In genomic region chr1:155260276-155260675, GRCh38 we compare ENCODE assay signal across 15 cellular contexts. TPM values are rescaled to one million over a fixed set of nuclear protein-coding genes. Genes with fewer than 3 reads are reported as not detected.
A peak's percentile ranks its signal among the peaks of the same experiment; 100 is the strongest.
DNase-seq lines count a peak whose midpoint lies in the region; ATAC-seq and TF ChIP-seq lines count a peak whose summit lies in the region.
"Had no signal": no experiment of that assay in that cellular context is flagged by ENCODE, and none has a peak within 500 bp of the region (broad histone marks: within the 10 kb centered on the region; RNA-seq: fewer than 3 reads in every experiment).

No MANE protein-coding gene starts in this region.

- peaks cover 18% of the 10 kb centered on the region for H3K4me1 ChIP-seq in PC-9 (replicated peaks; ENCODE audit: insufficient read depth)

- peak overlapping the region; percentile 99 for H3K4me2 ChIP-seq in PC-9

- no peak overlapping the region for H2AFZ ChIP-seq in PC-9

- POLR2A ChIA-PET in PC-9 (lab: Charles Lee; ENCODE audit: unreplicated experiment), result no interaction called here

- H3K9me3 ChIP-seq in PC-9 (ENCODE audit: insufficient read depth, low read depth), result no peaks in the 10 kb centered on the region
- H3K9me3 ChIP-seq: ovary, upper lobe of right lung had no signal

- H3K27ac ChIP-seq in PC-9, result no peak overlapping the region
- H3K27ac ChIP-seq: ovary had no signal

- H3K4me3 Mint-ChIP-seq in activated naive CD4-positive, alpha-beta T cell treated with anti-CD3 and anti-CD28 coated beads, Interleukin-2, amount 50 U/mL, for 24 hours, result peak overlapping the region; percentile 59
- H3K4me3 Mint-ChIP-seq in effector memory CD8-positive, alpha-beta T cell, result peak overlapping the region in 1 of 2 donors; percentile 93
- peak overlapping the region; percentile 25 for H3K4me3 Mint-ChIP-seq in stimulated activated memory B cell treated with anti-CD40 and anti-IgM and Interleukin-4, amounts not matched to agents 10 μg/mL and 1 μg/mL and 100 μg/mL, for 72 hours

- no peaks in the 10 kb centered on the region for H3K27me3 Mint-ChIP-seq in activated naive CD4-positive, alpha-beta T cell treated with anti-CD3 and anti-CD28 coated beads, Interleukin-2, amount 50 U/mL, for 24 hours
- no peaks in the 10 kb centered on the region for H3K27me3 Mint-ChIP-seq in effector memory CD8-positive, alpha-beta T cell
- H3K27me3 Mint-ChIP-seq in stimulated activated memory B cell treated with anti-CD40 and anti-IgM and Interleukin-4, amounts not matched to agents 10 μg/mL and 1 μg/mL and 100 μg/mL, for 72 hours, result no peaks in the 10 kb centered on the region

- no peaks in the 10 kb centered on the region for H3K9me2 ChIP-seq in PC-9 (ENCODE audit: insufficient read depth)

- no TSS peak for BruUV-seq in PC-9 (replicated peaks; lab: Mats Ljungman, UMichigan)

- H3K79me2 ChIP-seq in PC-9 (ENCODE audit: low read depth), result peaks cover 19% of the 10 kb centered on the region

- peaks cover 9% of the 10 kb centered on the region; the same call in 1 of the 2 replicates for H3K36me3 ChIP-seq in PC-9 (ENCODE audit: low read depth)
- H3K36me3 ChIP-seq in H7 (replicated peaks; ENCODE audit: control insufficient read depth, insufficient read depth, low read length), result peaks cover 17% of the 10 kb centered on the region
- H3K36me3 ChIP-seq: ovary had no signal

- TF ChIP-seq CTCF in PC-9 (conservative IDR thresholded peaks at IDR 0.05), result no peak

- peaks cover 55% of the 10 kb centered on the region for H3K4me1 Mint-ChIP-seq in activated naive CD4-positive, alpha-beta T cell treated with anti-CD3 and anti-CD28 coated beads, Interleukin-2, amount 50 U/mL, for 24 hours
- peaks cover 35 to 44% of the 10 kb centered on the region in 2 donors for H3K4me1 Mint-ChIP-seq in effector memory CD8-positive, alpha-beta T cell (ENCODE audit: low read depth in 2 of 2)
- peaks cover 54% of the 10 kb centered on the region for H3K4me1 Mint-ChIP-seq in stimulated activated memory B cell treated with anti-CD40 and anti-IgM and Interleukin-4, amounts not matched to agents 10 μg/mL and 1 μg/mL and 100 μg/mL, for 72 hours

- H3K36me3 Mint-ChIP-seq in activated naive CD4-positive, alpha-beta T cell treated with anti-CD3 and anti-CD28 coated beads, Interleukin-2, amount 50 U/mL, for 24 hours, result peaks cover 31% of the 10 kb centered on the region
- H3K36me3 Mint-ChIP-seq in activated naive CD4-positive, alpha-beta T cell treated with anti-CD3 and anti-CD28 coated beads, Interleukin-2, amount 50 U/mL, for 72 hours, result peaks cover 32 to 33% of the 10 kb centered on the region in 2 donors
- peaks cover 48% of the 10 kb centered on the region for H3K36me3 Mint-ChIP-seq in effector memory CD8-positive, alpha-beta T cell (ENCODE audit: insufficient read depth)
- H3K36me3 Mint-ChIP-seq in stimulated activated memory B cell treated with anti-CD40 and anti-IgM and Interleukin-4, amounts not matched to agents 10 μg/mL and 1 μg/mL and 100 μg/mL, for 72 hours, result peaks cover 69% of the 10 kb centered on the region

- no peak overlapping the region for H3K4me3 ChIP-seq in PC-9
- H3K4me3 ChIP-seq in H7 (ENCODE audit: insufficient read depth, low read depth, low read length), result no peak overlapping the region
- H3K4me3 ChIP-seq: ovary had no signal

- H3K27ac Mint-ChIP-seq in activated naive CD4-positive, alpha-beta T cell treated with anti-CD3 and anti-CD28 coated beads, Interleukin-2, amount 50 U/mL, for 24 hours, result peak overlapping the region; percentile 72
- peak overlapping the region in 1 of 2 donors; percentile 97 for H3K27ac Mint-ChIP-seq in activated naive CD4-positive, alpha-beta T cell treated with anti-CD3 and anti-CD28 coated beads, Interleukin-2, amount 50 U/mL, for 72 hours
- peak overlapping the region; percentile 87 to 97 for H3K27ac Mint-ChIP-seq in effector memory CD8-positive, alpha-beta T cell
- peak overlapping the region; percentile 96 for H3K27ac Mint-ChIP-seq in stimulated activated memory B cell treated with anti-CD40 and anti-IgM and Interleukin-4, amounts not matched to agents 10 μg/mL and 1 μg/mL and 100 μg/mL, for 72 hours

- H3F3A ChIP-seq in PC-9 (ENCODE audit: insufficient read depth, low read depth), result peaks cover 59% of the 10 kb centered on the region

- no peaks in the 10 kb centered on the region for H3K27me3 ChIP-seq in PC-9 (ENCODE audit: insufficient read depth, low read depth)
- no peaks in the 10 kb centered on the region for H3K27me3 ChIP-seq in H7 (ENCODE audit: control insufficient read depth, insufficient read depth, low read length)
- H3K27me3 ChIP-seq: ovary, upper lobe of right lung had no signal

- no peak for ATAC-seq in activated naive CD4-positive, alpha-beta T cell treated with anti-CD3 and anti-CD28 coated beads, Interleukin-2, amount 50 U/mL, for 72 hours
- no peak for ATAC-seq in effector memory CD8-positive, alpha-beta T cell (replicated peaks)
- no peak for ATAC-seq in stimulated activated memory B cell treated with anti-CD40 and anti-IgM and Interleukin-4, amounts not matched to agents 10 μg/mL and 1 μg/mL and 100 μg/mL, for 72 hours
- no peak for ATAC-seq in HG02588 (IDR thresholded peaks at IDR 0.05; ENCODE audit: unreplicated experiment)
- ATAC-seq: upper lobe of right lung had no signal

- intact Hi-C loops in PC-9 (cut with micrococcal nuclease; ENCODE audit: unreplicated experiment), result loop anchor here (5.0 kb wide), 2 partner anchors 47 to 62 kb away; partner anchors contain the start of genes FDPS and RUSC1

- DNase-seq in activated naive CD4-positive, alpha-beta T cell treated with anti-CD3 and anti-CD28 coated beads, Interleukin-2, amount 50 U/mL, for 72 hours (ENCODE audit: low spot score in 2 of 2), result no peak
- DNase-seq in PC-9 (no peak), H7 (no peak), NCI-H2081 treated with DMSO at 0.1 percent for 48 hours (lab: John Stamatoyannopoulos, UW) (no peak)
- no peak for DNase-seq in effector memory CD8-positive, alpha-beta T cell
- DNase-seq: amygdala, NCI-H1417, NCI-H510A, T-helper 2 cell, upper lobe of right lung had no signal

- CTCF ChIA-PET in PC-9 (lab: Charles Lee), result interaction anchor here (0.6 to 0.8 kb wide), 2 partner anchors 9 to 325 kb away, joined by 3 to 5 read pairs; no protein-coding TSS in a partner anchor

- H4K20me1 ChIP-seq in PC-9 (ENCODE audit: insufficient read depth), result no peaks in the 10 kb centered on the region

- H3K9me3 Mint-ChIP-seq in activated naive CD4-positive, alpha-beta T cell treated with anti-CD3 and anti-CD28 coated beads, Interleukin-2, amount 50 U/mL, for 24 hours, result no peaks in the 10 kb centered on the region
- no peaks in the 10 kb centered on the region for H3K9me3 Mint-ChIP-seq in activated naive CD4-positive, alpha-beta T cell treated with anti-CD3 and anti-CD28 coated beads, Interleukin-2, amount 50 U/mL, for 72 hours
- no peaks in the 10 kb centered on the region for H3K9me3 Mint-ChIP-seq in effector memory CD8-positive, alpha-beta T cell
- H3K9me3 Mint-ChIP-seq in stimulated activated memory B cell treated with anti-CD40 and anti-IgM and Interleukin-4, amounts not matched to agents 10 μg/mL and 1 μg/mL and 100 μg/mL, for 72 hours, result no peaks in the 10 kb centered on the region

RNA-seq across cellular contexts. Expression of gene SCAMP3, which starts 1.9 kb away (rescaled TPM):
- total RNA-seq in activated naive CD4-positive, alpha-beta T cell treated with anti-CD3 and anti-CD28 coated beads, Interleukin-2, amount 50 U/mL, for 72 hours, result 100 to 1,000 TPM in 1 of 2 donors, 10 to 100 TPM in 1; 98.9 to 107 TPM
- total RNA-seq in PC-9 (2021), result 56.9 and 64.1 TPM in 2 replicates
- total RNA-seq in H7 (2014; rRNA removed; shearing (Covaris generic)), result 59.4 and 61.4 TPM in 2 replicates

RNA-seq across cellular contexts. Expression of gene ENTREP3, which starts 5.0 kb away (rescaled TPM):
- 10 to 100 TPM; 14.3 to 45.8 TPM for total RNA-seq in activated naive CD4-positive, alpha-beta T cell treated with anti-CD3 and anti-CD28 coated beads, Interleukin-2, amount 50 U/mL, for 72 hours
- total RNA-seq in PC-9 (2021), result 56.9 and 60.8 TPM in 2 replicates
- total RNA-seq in H7 (2014; rRNA removed; shearing (Covaris generic)), result 9.4 and 14.7 TPM in 2 replicates

RNA-seq across cellular contexts. Expression of gene CLK2, which starts 13.0 kb away (rescaled TPM):
- total RNA-seq in activated naive CD4-positive, alpha-beta T cell treated with anti-CD3 and anti-CD28 coated beads, Interleukin-2, amount 50 U/mL, for 72 hours, result 100 to 1,000 TPM in 1 of 2 donors, 10 to 100 TPM in 1; 90.7 to 106 TPM
- 39.1 and 43.9 TPM in 2 replicates for total RNA-seq in PC-9 (2021)
- 38.7 and 48.6 TPM in 2 replicates for total RNA-seq in H7 (2014; rRNA removed; shearing (Covaris generic))

RNA-seq across cellular contexts. Expression of gene HCN3, which starts 17.0 kb away (rescaled TPM):
- 1 to 10 TPM; 3.9 to 4.8 TPM for total RNA-seq in activated naive CD4-positive, alpha-beta T cell treated with anti-CD3 and anti-CD28 coated beads, Interleukin-2, amount 50 U/mL, for 72 hours
- total RNA-seq in PC-9 (2021), result 6.6 and 7.5 TPM in 2 replicates
- total RNA-seq in H7 (2014; rRNA removed; shearing (Covaris generic)), result 5.1 and 7.7 TPM in 2 replicates

RNA-seq across cellular contexts. Expression of gene PKLR, which starts 41.0 kb away (rescaled TPM):
- total RNA-seq in activated naive CD4-positive, alpha-beta T cell treated with anti-CD3 and anti-CD28 coated beads, Interleukin-2, amount 50 U/mL, for 72 hours, result under 1 TPM in 1 of 2 donors, not detected in 1; 0.14 TPM
- total RNA-seq in PC-9 (2021), result not detected in 2 replicates
- 1.00 and 2.2 TPM in 2 replicates for total RNA-seq in H7 (2014; rRNA removed; shearing (Covaris generic))
- total RNA-seq: activated CD8-positive, alpha-beta memory T cell treated with anti-CD3 and anti-CD28 coated beads for 36 hours; upper lobe of right lung had no signal
